Comparison of ENCODE assay signal across 14 cellular contexts in the genomic region with DNA sequence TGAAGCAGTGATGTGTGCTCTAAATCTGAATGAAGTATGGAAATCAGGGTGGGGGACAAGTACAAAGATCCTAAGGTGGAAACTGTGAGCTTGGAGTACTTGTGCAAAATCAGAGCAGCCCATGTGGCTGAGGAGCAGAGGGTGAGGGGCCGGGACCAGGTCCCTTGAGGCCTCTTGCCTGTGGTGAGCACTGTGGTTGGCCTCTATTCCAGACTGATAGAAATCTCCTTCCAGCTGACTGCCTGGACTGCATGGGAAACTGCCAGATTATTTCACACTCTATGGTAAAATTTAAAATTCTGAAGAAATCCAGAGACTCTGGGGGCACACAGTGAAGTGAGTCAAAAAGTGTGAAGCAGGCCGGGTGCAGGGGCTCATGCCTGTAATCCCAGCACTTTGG.
A peak's percentile ranks its signal among the peaks of the same experiment; 100 is the strongest.
DNase-seq lines count a peak whose midpoint lies in the region; ATAC-seq, FAIRE-seq and TF ChIP-seq lines count a peak whose summit lies in the region.
"Had no signal": no experiment of that assay in that cellular context is flagged by ENCODE, and none has a peak within 500 bp of the region (broad histone marks: within the 10 kb centered on the region; RNA-seq: fewer than 3 reads in every experiment).

No MANE protein-coding gene starts in this region.

- H3F3A ChIP-seq in neural progenitor cell (ENCODE audit: low read depth), result peaks cover 7% of the 10 kb centered on the region

- H3K4me2 ChIP-seq in neural progenitor cell, result no peak overlapping the region

- H3K9me3 Mint-ChIP-seq in neural progenitor cell, result no peaks in the 10 kb centered on the region
- H3K9me3 Mint-ChIP-seq: activated T-cell treated with anti-CD3 and anti-CD28 coated beads, Interleukin-2, amount 50 U/mL, for 72 hours; dendritic cell treated with granulocyte-macrophage colony-stimulating factor and Interleukin-4, amounts not matched to agents 40 ng/mL and 50 ng/mL, for 4 days had no signal

- ATAC-seq in GM18873 (IDR thresholded peaks at IDR 0.05; ENCODE audit: low FRiP score, unreplicated experiment), result no peak
- no peak for ATAC-seq in HG03342 (IDR thresholded peaks at IDR 0.05; ENCODE audit: unreplicated experiment)
- ATAC-seq: activated T-cell treated with anti-CD3 and anti-CD28 coated beads, Interleukin-2, amount 50 U/mL, for 72 hours; mucosa of descending colon had no signal

- H3K4me1 ChIP-seq in neural progenitor cell, result peaks cover 34% of the 10 kb centered on the region

- H3K36me3 ChIP-seq in neural progenitor cell, result no peaks in the 10 kb centered on the region

- DNase-seq in AG10803 (ENCODE audit: low read depth), result peak; percentile 84
- peak; percentile 67 for DNase-seq in SK-N-DZ (ENCODE audit: low spot score)
- peak; percentile 71 for DNase-seq in fibroblast of pulmonary artery (ENCODE audit: low read depth)
- no peak for DNase-seq in neural progenitor cell (ENCODE audit: low spot score)
- DNase-seq in frontal cortex (ENCODE audit: low spot score in 2 of 2), result no peak
- DNase-seq in GM12891 (ENCODE audit: insufficient read length, low spot score), result no peak
- DNase-seq: activated T-cell treated with anti-CD3 and anti-CD28 coated beads, Interleukin-2, amount 50 U/mL, for 72 hours; mucosa of descending colon; NCI-H2081; OCI-M1 had no signal

- no peak overlapping the region for H2AFZ ChIP-seq in neural progenitor cell (replicated peaks)

- no peaks in the 10 kb centered on the region for H3K9me3 ChIP-seq in neural progenitor cell (ENCODE audit: low read depth)
- H3K9me3 ChIP-seq: mucosa of descending colon had no signal

- FAIRE-seq in frontal cortex (lab: Jason Lieb, UNC) (no peak), GM12891 (lab: Jason Lieb, UNC) (no peak)
- FAIRE-seq: TTC549 had no signal

- peak overlapping the region; percentile 5 for H3K27ac Mint-ChIP-seq in neural progenitor cell
- H3K27ac Mint-ChIP-seq: activated T-cell treated with anti-CD3 and anti-CD28 coated beads, Interleukin-2, amount 50 U/mL, for 72 hours; dendritic cell treated with granulocyte-macrophage colony-stimulating factor and Interleukin-4, amounts not matched to agents 40 ng/mL and 50 ng/mL, for 4 days had no signal

- peaks cover 39% of the 10 kb centered on the region for H3K4me1 Mint-ChIP-seq in neural progenitor cell

- TF ChIP-seq POLR2A in GM12891 (IDR thresholded peaks at IDR 0.05; ENCODE audit: low read depth, low read length), result no peak

- H3K79me2 ChIP-seq in neural progenitor cell (ENCODE audit: low read depth), result no peaks in the 10 kb centered on the region

- H4K20me1 ChIP-seq in neural progenitor cell (ENCODE audit: low read depth), result no peaks in the 10 kb centered on the region

- no peak overlapping the region for H3K4me3 Mint-ChIP-seq in neural progenitor cell
- H3K4me3 Mint-ChIP-seq: activated T-cell treated with anti-CD3 and anti-CD28 coated beads, Interleukin-2, amount 50 U/mL, for 72 hours; dendritic cell treated with granulocyte-macrophage colony-stimulating factor and Interleukin-4, amounts not matched to agents 40 ng/mL and 50 ng/mL, for 4 days had no signal

- H3K27ac ChIP-seq in neural progenitor cell, result no peak overlapping the region

- no peaks in the 10 kb centered on the region for H3K27me3 ChIP-seq in neural progenitor cell

- H3K36me3 Mint-ChIP-seq in neural progenitor cell, result peaks cover 4% of the 10 kb centered on the region

- H3K27me3 Mint-ChIP-seq in neural progenitor cell (ENCODE audit: insufficient read depth, low read depth), result peaks cover 4% of the 10 kb centered on the region

- H3K9ac ChIP-seq in neural progenitor cell, result no peak overlapping the region

- no peak overlapping the region for H3K4me3 ChIP-seq in AG10803 (ENCODE audit: low read length)
- H3K4me3 ChIP-seq in fibroblast of pulmonary artery (replicated peaks; ENCODE audit: low read depth, low read length), result no peak overlapping the region
- no peak overlapping the region for H3K4me3 ChIP-seq in neural progenitor cell
- H3K4me3 ChIP-seq: mucosa of descending colon had no signal

- no peak for TF ChIP-seq CTCF in AG10803 (conservative IDR thresholded peaks at IDR 0.05; ENCODE audit: low read length)
- TF ChIP-seq CTCF in fibroblast of pulmonary artery (IDR thresholded peaks at IDR 0.05; ENCODE audit: low read length, missing control alignments), result no peak
- no peak for TF ChIP-seq CTCF in neural progenitor cell (IDR thresholded peaks at IDR 0.05)

TF ChIP-seq in GM12891, 5 proteins besides CTCF, POLR2A, EP300 and RAD21:
- TF ChIP-seq POU2F2 (IDR thresholded peaks at IDR 0.05; ENCODE audit: low read depth, low read length), result no peak
- TF ChIP-seq PAX5 (IDR thresholded peaks at IDR 0.05; ENCODE audit: insufficient read depth, low read length, severe bottlenecking), result no peak
- no peak for TF ChIP-seq POLR2AphosphoS5 (IDR thresholded peaks at IDR 0.05; ENCODE audit: low read depth, low read length)
- TF ChIP-seq TAF1 (IDR thresholded peaks at IDR 0.05; ENCODE audit: low read depth, low read length), result no peak
- TF ChIP-seq SPI1 (IDR thresholded peaks at IDR 0.05; ENCODE audit: low read depth, low read length), result no peak

Comparison
In these comparisons a context has a peak if more than half of its experiments do, and no peak if none do; other contexts are left out.
1. DNase-seq: peak in AG10803 (single experiment), SK-N-DZ (single experiment) and fibroblast of pulmonary artery (single experiment); none in neural progenitor cell (single experiment), frontal cortex (0 of 2) and GM12891 (single experiment).